ENCODE assay signal across 1 cellular context in genomic region chr2:150620860-150621259, GRCh38.
A peak's percentile ranks its signal among the peaks of the same experiment; 100 is the strongest.
TF ChIP-seq lines count a peak whose summit lies in the region.

No MANE protein-coding gene starts in this region.

TF ChIP-seq in A549, 52 proteins besides CTCF, POLR2A, EP300 and RAD21 (continued from another document):
- TF ChIP-seq NFE2L2 (conservative IDR thresholded peaks at IDR 0.05; ENCODE audit: low read length) (peak; percentile 55; the same call in 1 of the 2 replicates), ZNF302 (CRISPR knock-in tag; IDR thresholded peaks at IDR 0.05) (no peak), MAFK (IDR thresholded peaks at IDR 0.05; ENCODE audit: partially characterized antibody) (peak; percentile 80)
